14 cellular contexts compared by ENCODE assay signal in the genomic region with DNA sequence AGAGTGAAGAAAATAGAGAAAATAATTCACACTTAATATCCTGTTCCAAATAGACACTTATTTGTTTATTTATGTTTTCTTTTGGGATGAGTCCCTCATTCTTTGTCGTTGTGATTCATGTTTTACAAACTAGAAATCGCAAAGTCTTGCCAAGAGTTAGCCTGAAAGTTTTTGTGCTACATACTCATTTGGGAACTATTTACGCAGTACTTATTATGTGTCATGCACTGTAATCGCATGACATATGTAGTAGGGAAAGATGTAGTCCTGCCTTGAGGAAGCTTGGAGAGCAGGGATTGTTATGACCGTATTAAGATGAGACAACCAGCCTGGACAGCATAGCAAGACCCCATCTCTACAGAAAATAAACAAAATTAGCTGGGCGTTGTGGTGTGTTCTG.
"Had no signal": no experiment of that assay in that cellular context is flagged by ENCODE, and none has a peak within 500 bp of the region (broad histone marks: within the 10 kb centered on the region; RNA-seq: fewer than 3 reads in every experiment).

No MANE protein-coding gene starts in this region.

- H3K27ac ChIP-seq: lower lobe of right lung, psoas muscle, right lobe of liver, thoracic aorta had no signal

- H3K36me3 ChIP-seq: lower lobe of right lung, right lobe of liver, thoracic aorta had no signal

- H3K4me1 ChIP-seq: lower lobe of right lung, psoas muscle, right lobe of liver had no signal

- DNase-seq: activated CD4-positive, alpha-beta T cell treated with anti-CD3 and anti-CD28 coated beads for 1 hour; activated CD4-positive, alpha-beta T cell treated with anti-CD3 and anti-CD28 coated beads, Interleukin-2, amount 50 U/mL, for 48 hours; activated CD8-positive, alpha-beta memory T cell treated with anti-CD3 and anti-CD28 coated beads, Interleukin-2, amount 10 ng/mL, durations not matched to agents 7 days and 5 days; activated effector memory CD4-positive, alpha-beta T cell treated with Interleukin-2 at 50 U/mL for 16 hours; activated T-cell treated with anti-CD3 and anti-CD28 coated beads, Interleukin-2, amount 50 U/mL, for 24 hours; immature natural killer cell; lower lobe of right lung; midbrain; naive thymus-derived CD4-positive, alpha-beta T cell; psoas muscle; right lobe of liver; stimulated activated CD8-positive, alpha-beta memory T cell treated with anti-CD3 and anti-CD28 coated beads, Interleukin-4, amount 100 ng/mL, for 48 hours; T1000 had no signal

- H3K4me3 ChIP-seq: lower lobe of right lung, psoas muscle, right lobe of liver, thoracic aorta had no signal

- H3K27me3 ChIP-seq: right lobe of liver had no signal

- H3K9me3 ChIP-seq: lower lobe of right lung, psoas muscle, right lobe of liver, thoracic aorta had no signal

- ATAC-seq: activated CD8-positive, alpha-beta memory T cell treated with anti-CD3 and anti-CD28 coated beads, Interleukin-2, amount 10 ng/mL, durations not matched to agents 7 days and 5 days; lower lobe of right lung; naive thymus-derived CD4-positive, alpha-beta T cell; psoas muscle; right lobe of liver had no signal
